Comparison of ENCODE assay signal across 8 cellular contexts in the genomic region with DNA sequence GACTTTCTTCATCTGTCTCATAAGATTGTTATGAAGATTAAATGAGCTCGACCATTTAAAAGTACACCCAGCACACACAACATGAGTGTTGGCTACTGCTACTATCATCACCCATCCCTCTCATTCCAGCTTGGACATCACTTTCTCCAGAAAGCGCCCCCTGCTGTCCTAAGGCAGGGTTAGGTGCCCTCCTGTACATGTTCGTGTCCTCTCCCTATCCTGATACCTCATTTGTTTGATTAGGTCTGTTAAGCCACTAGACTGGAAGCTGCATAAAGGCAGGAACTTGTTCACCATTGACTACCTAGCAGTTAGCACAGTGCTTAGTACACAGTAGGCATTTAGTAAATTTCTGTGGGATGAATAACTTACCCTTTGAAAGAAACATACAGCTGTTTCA.
DNase-seq lines count a peak whose midpoint lies in the region; ATAC-seq and TF ChIP-seq lines count a peak whose summit lies in the region.

No MANE protein-coding gene starts in this region.

- no peak overlapping the region for H3K4me2 ChIP-seq in PC-9

- H3K27me3 ChIP-seq in PC-9 (ENCODE audit: insufficient read depth, low read depth) = peaks cover 75% of the 10 kb centered on the region
- H3K27me3 ChIP-seq in esophagus muscularis mucosa = peaks cover 0 to 64% (median 0%) of the 10 kb centered on the region in 4 donors

- BruUV-seq in PC-9 (replicated peaks; lab: Mats Ljungman, UMichigan) = no TSS peak

- H3K27ac ChIP-seq in PC-9 (no peak overlapping the region), esophagus muscularis mucosa (replicated peaks in 1 of 4) (no peak overlapping the region)

- TF ChIP-seq POLR2A in esophagus muscularis mucosa (IDR thresholded peaks at IDR 0.05; ENCODE audit: low read depth) = no peak

- DNase-seq in activated CD4-positive, alpha-beta T cell treated with anti-CD3 and anti-CD28 coated beads for 48 hours = peak; percentile 61
- no peak for DNase-seq in activated CD4-positive, alpha-beta T cell treated with anti-CD3 and anti-CD28 coated beads for 1 hour
- DNase-seq in PC-9 = peak in 1 of 2 experiments; percentile 10
- DNase-seq in esophagus muscularis mucosa (ENCODE audit: extremely low spot score) = no peak
- peak; percentile 20 to 21 for DNase-seq in stimulated activated CD8-positive, alpha-beta memory T cell treated with anti-CD3 and anti-CD28 coated beads, Interleukin-2, amount 100 ng/mL, for 48 hours (ENCODE audit: low read depth in 2 of 2)
- DNase-seq in T-helper 17 cell = no peak
- no peak for DNase-seq in NK-92 (lab: John Stamatoyannopoulos, UW; ENCODE audit: unreplicated experiment)

- no peak for TF ChIP-seq EP300 in esophagus muscularis mucosa (IDR thresholded peaks at IDR 0.05)

- 25% methylated on average over 3 of the region's 3 CpGs for WGBS in esophagus muscularis mucosa

- peaks cover 37% of the 10 kb centered on the region for H3K27me3 Mint-ChIP-seq in T-helper 17 cell

- H3K4me3 Mint-ChIP-seq in T-helper 17 cell = no peak overlapping the region

- no peaks in the 10 kb centered on the region for H3K9me2 ChIP-seq in PC-9 (ENCODE audit: insufficient read depth)

- H3K4me1 Mint-ChIP-seq in T-helper 17 cell = peaks cover 19% of the 10 kb centered on the region

- no peaks in the 10 kb centered on the region for H3F3A ChIP-seq in PC-9 (ENCODE audit: insufficient read depth, low read depth)

- no peaks in the 10 kb centered on the region for H3K79me2 ChIP-seq in PC-9 (ENCODE audit: low read depth)

- CTCF ChIA-PET in PC-9 (lab: Charles Lee) = no interaction called here

- H3K36me3 Mint-ChIP-seq in T-helper 17 cell (ENCODE audit: low read depth) = peaks cover 12% of the 10 kb centered on the region

- intact Hi-C loops in PC-9 (cut with micrococcal nuclease; ENCODE audit: unreplicated experiment) (no loop called here), esophagus muscularis mucosa (cut with DNase I) (no loop called here)

- ATAC-seq in HG03520 (IDR thresholded peaks at IDR 0.05; ENCODE audit: unreplicated experiment) (no peak), T-helper 17 cell (no peak)

- peak; percentile 72 for TF ChIP-seq CTCF in PC-9 (conservative IDR thresholded peaks at IDR 0.05)
- peak in 2 of 3 experiments; percentile 11 to 15 for TF ChIP-seq CTCF in esophagus muscularis mucosa (IDR thresholded peaks at IDR 0.05)

- H3K4me3 ChIP-seq in PC-9 (no peak overlapping the region), esophagus muscularis mucosa (no peak overlapping the region)

- H4K20me1 ChIP-seq in PC-9 (ENCODE audit: insufficient read depth) = no peaks in the 10 kb centered on the region

- H3K4me1 ChIP-seq in PC-9 (replicated peaks; ENCODE audit: insufficient read depth) (no peaks in the 10 kb centered on the region), esophagus muscularis mucosa (no peaks in the 10 kb centered on the region)

- POLR2A ChIA-PET in PC-9 (lab: Charles Lee; ENCODE audit: unreplicated experiment) = no interaction called here

- H2AFZ ChIP-seq in PC-9 = no peak overlapping the region

- no peaks in the 10 kb centered on the region for H3K9me3 ChIP-seq in PC-9 (ENCODE audit: insufficient read depth, low read depth)
- H3K9me3 ChIP-seq in esophagus muscularis mucosa = no peaks in the 10 kb centered on the region
- no peaks in the 10 kb centered on the region for H3K9me3 ChIP-seq in T-helper 17 cell (ENCODE audit: control insufficient read depth, low read length, poor library complexity, severe bottlenecking)

- H3K27ac Mint-ChIP-seq in T-helper 17 cell = no peak overlapping the region

- H3K36me3 ChIP-seq in PC-9 (ENCODE audit: low read depth) (no peaks in the 10 kb centered on the region), esophagus muscularis mucosa (no peaks in the 10 kb centered on the region)

Comparison
In these comparisons a context has a peak if more than half of its experiments do, and no peak if none do; other contexts are left out.
1. DNase-seq: peak in activated CD4-positive, alpha-beta T cell treated with anti-CD3 and anti-CD28 coated beads for 48 hours (single experiment) and stimulated activated CD8-positive, alpha-beta memory T cell treated with anti-CD3 and anti-CD28 coated beads, Interleukin-2, amount 100 ng/mL, for 48 hours (2 of 2); none in activated CD4-positive, alpha-beta T cell treated with anti-CD3 and anti-CD28 coated beads for 1 hour (single experiment), esophagus muscularis mucosa (single experiment), T-helper 17 cell (0 of 3) and NK-92 (single experiment).